14 cellular contexts compared by ENCODE assay signal in the genomic region with DNA sequence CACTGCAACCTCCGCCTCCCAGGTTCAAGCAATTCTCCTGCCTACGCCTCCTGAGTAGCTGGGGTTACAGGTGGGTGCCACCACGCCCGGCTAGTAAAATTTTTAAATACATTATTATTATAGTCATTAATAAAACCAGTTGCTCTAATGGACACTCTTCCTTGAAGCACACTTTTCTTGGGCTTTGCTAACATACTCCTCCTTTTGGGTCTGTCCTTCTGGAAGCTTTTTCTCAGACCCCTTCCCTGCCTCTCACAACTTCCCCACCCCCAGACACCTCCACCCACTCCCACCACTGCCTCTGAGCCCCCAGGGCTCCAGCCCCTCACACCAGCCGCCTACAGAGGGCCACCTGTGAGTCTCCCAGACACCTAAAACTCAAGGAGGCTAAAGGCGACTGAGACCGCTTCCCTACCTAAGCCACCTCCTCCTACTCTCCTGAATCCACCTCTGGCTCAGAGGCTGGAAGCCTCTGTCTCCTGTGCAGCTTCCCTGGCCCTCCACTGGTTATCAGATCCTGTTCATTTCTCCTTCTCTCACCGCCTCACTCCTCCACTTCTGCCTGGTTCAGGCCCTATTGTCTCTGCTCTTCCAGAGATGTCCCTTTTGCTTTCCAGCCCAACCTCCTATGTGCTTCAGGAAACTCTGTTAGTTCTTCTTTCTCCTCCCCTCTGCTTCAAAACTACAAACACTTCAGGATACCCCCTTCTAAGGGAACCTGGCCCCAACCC. TPM values are rescaled to one million over a fixed set of nuclear protein-coding genes. Genes with fewer than 3 reads are reported as not detected.
DNase-seq lines count a peak whose midpoint lies in the region; ATAC-seq, FAIRE-seq and TF ChIP-seq lines count a peak whose summit lies in the region.
"Had no signal": no experiment of that assay in that cellular context is flagged by ENCODE, and none has a peak within 500 bp of the region (broad histone marks: within the 10 kb centered on the region; RNA-seq: fewer than 3 reads in every experiment).

No MANE protein-coding gene starts in this region.

- DNase-seq in A549 (ENCODE audit: low read depth in 1 of 2, low spot score in 1 of 2) (no peak), endodermal cell (peak; percentile 71), progenitor cell of endocrine pancreas (ENCODE audit: low spot score, unreplicated experiment) (no peak), ovary (no peak), BE2C (no peak), NCI-H82 (lab: John Stamatoyannopoulos, UW) (no peak)
- DNase-seq in stimulated activated CD4-positive, alpha-beta T cell treated with anti-CD3 and anti-CD28 coated beads, Interleukin-1b, Interleukin-23, amount 100 ng/mL, for 48 hours: no peak
- DNase-seq: Calu3, NCI-H1930, nucleus accumbens, trophoblast cell had no signal

- H3K27ac Mint-ChIP-seq in IgD-negative memory B cell: no peak overlapping the region
- H3K27ac Mint-ChIP-seq in endodermal cell: no peak overlapping the region
- H3K27ac Mint-ChIP-seq in progenitor cell of endocrine pancreas: no peak overlapping the region

- no peak overlapping the region for H3K4me2 ChIP-seq in A549

- CTCF ChIA-PET in A549 (lab: Yijun Ruan, JAX): interaction anchor here (0.8 to 26.8 kb wide), 10 partner anchors 15 to 100 kb away, joined by 3 to 386 read pairs (median 35); a partner anchor contains a TSS

- TF ChIP-seq CTCF in A549 (IDR thresholded peaks at IDR 0.05): no peak
- TF ChIP-seq CTCF in endodermal cell (conservative IDR thresholded peaks at IDR 0.05): no peak
- TF ChIP-seq CTCF in progenitor cell of endocrine pancreas (IDR thresholded peaks at IDR 0.05; ENCODE audit: unreplicated experiment): no peak
- no peak for TF ChIP-seq CTCF in ovary (IDR thresholded peaks at IDR 0.05)
- no peak for TF ChIP-seq CTCF in BE2C (IDR thresholded peaks at IDR 0.05; ENCODE audit: low read depth, low read length)

- H3K4me3 ChIP-seq in A549: no peak overlapping the region
- H3K4me3 ChIP-seq in endodermal cell (ENCODE audit: low read length): no peak overlapping the region
- no peak overlapping the region for H3K4me3 ChIP-seq in ovary
- H3K4me3 ChIP-seq in BE2C (ENCODE audit: low read depth, low read length): no peak overlapping the region
- H3K4me3 ChIP-seq: skin epidermis had no signal

- H3K27me3 Mint-ChIP-seq in IgD-negative memory B cell: peaks cover 66% of the 10 kb centered on the region
- peaks cover 49% of the 10 kb centered on the region for H3K27me3 Mint-ChIP-seq in endodermal cell (ENCODE audit: insufficient read depth)
- peaks cover 34% of the 10 kb centered on the region for H3K27me3 Mint-ChIP-seq in progenitor cell of endocrine pancreas

- no peak for ATAC-seq in A549

- H3K36me3 Mint-ChIP-seq in IgD-negative memory B cell (no peaks in the 10 kb centered on the region), endodermal cell (ENCODE audit: low read depth) (no peaks in the 10 kb centered on the region), progenitor cell of endocrine pancreas (ENCODE audit: insufficient read depth) (no peaks in the 10 kb centered on the region)

- intact Hi-C loops in ovary (cut with DNase I): loop anchor here in 1 of 4 donors (10.0 kb wide), 1 partner anchor 62 kb away; no protein-coding TSS in a partner anchor

- H3K27me3 ChIP-seq in endodermal cell (ENCODE audit: control insufficient read depth, insufficient read depth, low read length, poor library complexity, severe bottlenecking) (peaks cover 15% of the 10 kb centered on the region), ovary (no peaks in the 10 kb centered on the region), BE2C (peaks cover 4% of the 10 kb centered on the region)

- no peaks in the 10 kb centered on the region for H3K36me3 ChIP-seq in endodermal cell (ENCODE audit: control insufficient read depth, insufficient read depth, low read length)
- no peaks in the 10 kb centered on the region for H3K36me3 ChIP-seq in ovary
- H3K36me3 ChIP-seq in BE2C: no peaks in the 10 kb centered on the region

- TF ChIP-seq POLR2A in A549 (IDR thresholded peaks at IDR 0.05; ENCODE audit: low read length) (no peak), ovary (IDR thresholded peaks at IDR 0.05) (no peak)

- no peak overlapping the region for H3K9ac ChIP-seq in endodermal cell (ENCODE audit: extremely low read depth, low read length, poor library complexity, severe bottlenecking)

- TF ChIP-seq EP300 in A549 (IDR thresholded peaks at IDR 0.05) (no peak), ovary (IDR thresholded peaks at IDR 0.05) (no peak)

- H3K4me3 Mint-ChIP-seq in IgD-negative memory B cell (peak overlapping the region in 3 of 4 donors; percentile 1 to 55 (median 16)), endodermal cell (no peak overlapping the region), progenitor cell of endocrine pancreas (ENCODE audit: low read depth) (peak overlapping the region; percentile 39)

- 94% methylated on average over 8 of the region's 8 CpGs for WGBS in A549 (ENCODE audit: missing lambda C conversion rate)
- WGBS in endodermal cell (ENCODE audit: insufficient coverage in 1 of 2, insufficient read length in 1 of 2), 2 experiments: 84 to 100% methylated on average over 1 to 6 of the region's 8 CpGs
- 95 to 96% (median 95%) methylated on average over 8 of the region's 8 CpGs for WGBS in ovary, 3 donors

- H3K4me1 Mint-ChIP-seq in IgD-negative memory B cell (peaks cover 16 to 21% (median 18%) of the 10 kb centered on the region in 3 donors), endodermal cell (peaks cover 48% of the 10 kb centered on the region), progenitor cell of endocrine pancreas (ENCODE audit: low read depth) (peaks cover 14% of the 10 kb centered on the region)

- H3K9me3 Mint-ChIP-seq in IgD-negative memory B cell: no peaks in the 10 kb centered on the region
- H3K9me3 Mint-ChIP-seq in endodermal cell: no peaks in the 10 kb centered on the region
- no peaks in the 10 kb centered on the region for H3K9me3 Mint-ChIP-seq in progenitor cell of endocrine pancreas (ENCODE audit: low read depth)

- FAIRE-seq in A549 (lab: Jason Lieb, UNC): no peak
- FAIRE-seq: keratinocyte had no signal

- POLR2A ChIA-PET in A549 (lab: Yijun Ruan, JAX): no interaction called here

- H3K9me3 ChIP-seq in A549 (no peaks in the 10 kb centered on the region), endodermal cell (ENCODE audit: control insufficient read depth, low read length) (no peaks in the 10 kb centered on the region), ovary (no peaks in the 10 kb centered on the region), BE2C (no peaks in the 10 kb centered on the region)

- H3K27ac ChIP-seq in A549: peak overlapping the region; percentile 7 to 100; a peak in 3 of 6 replicates
- H3K27ac ChIP-seq in endodermal cell (ENCODE audit: low read depth, low read length): no peak overlapping the region
- H3K27ac ChIP-seq in ovary: no peak overlapping the region
- H3K27ac ChIP-seq: skin epidermis had no signal

- H3K4me1 ChIP-seq in A549 (peaks cover 60% of the 10 kb centered on the region), endodermal cell (ENCODE audit: control insufficient read depth, insufficient read depth, low read length) (peaks cover 20% of the 10 kb centered on the region), ovary (ENCODE audit: insufficient read depth) (peaks cover 5% of the 10 kb centered on the region), BE2C (peaks cover 2% of the 10 kb centered on the region; the same call in 1 of the 2 replicates)

- no peak for TF ChIP-seq RAD21 in A549 (conservative IDR thresholded peaks at IDR 0.05 in 1 of 2, IDR thresholded peaks at IDR 0.05 in 1 of 2)

RNA-seq across cellular contexts. Expression of a gene that starts 2.1 kb away (rescaled TPM):
- polyA plus RNA-seq in A549 (2011; rRNA removed): 44.3 and 54.8 TPM in 2 replicates
- polyA plus RNA-seq in A549 (2012; cell fraction: cytosol; rRNA removed): 47.9 and 48.0 TPM in 2 replicates
- 222 and 260 TPM in 2 replicates for polyA plus RNA-seq in A549 (2012; cell fraction: nucleus; rRNA removed)
- polyA plus RNA-seq in A549 (2017; fragmentation: RNase III; extraction: RNeasy Plus Mini Kit Qiagen cat#74134 plus additional on column Dnase treatment): 70.7 to 103 TPM (median 90.6 TPM) in 3 replicates
- polyA minus RNA-seq in A549 (2011; rRNA and poly(A)+ RNA removed): 20.1 and 41.6 TPM in 2 replicates
- not detected for polyA plus RNA-seq in IgD-negative memory B cell
- total RNA-seq in endodermal cell: 10 to 100 TPM; 11.0 to 18.7 TPM
- polyA plus RNA-seq in endodermal cell (2013, experiment 1 of 2): 43.5 TPM
- 39.6 TPM for polyA plus RNA-seq in endodermal cell (2013, experiment 2 of 2)
- 29.2 and 30.8 TPM in 2 replicates for total RNA-seq in progenitor cell of endocrine pancreas
- total RNA-seq in ovary: 10 to 100 TPM in 6 of 7 donors, 1 to 10 TPM in 1; 6.7 to 30.2 (median 22.9) TPM
- polyA plus RNA-seq in ovary: 10 to 100 TPM; 14.2 to 18.6 TPM
- 19.9 TPM for polyA plus RNA-seq in BE2C (2012; ENCODE audit: insufficient read depth, insufficient read length, low read depth)

RNA-seq across cellular contexts. Expression of a gene that starts 30.8 kb away (rescaled TPM):
- polyA plus RNA-seq in A549 (2011; rRNA removed) (57.7 and 63.8 TPM in 2 replicates), A549 (2017; fragmentation: RNase III; extraction: RNeasy Plus Mini Kit Qiagen cat#74134 plus additional on column Dnase treatment) (48.1 to 55.5 TPM (median 50.3 TPM) in 3 replicates), IgD-negative memory B cell (38.3 TPM), ovary (10 to 100 TPM; 31.6 to 70.2 TPM)
- 19.9 and 25.2 TPM in 2 replicates for polyA plus RNA-seq in A549 (2012; cell fraction: cytosol; rRNA removed)
- 12.5 and 13.7 TPM in 2 replicates for polyA plus RNA-seq in A549 (2012; cell fraction: nucleus; rRNA removed)
- polyA minus RNA-seq in A549 (2011; rRNA and poly(A)+ RNA removed): 83.1 and 90.7 TPM in 2 replicates
- total RNA-seq in endodermal cell (10 to 100 TPM; 50.3 to 59.3 TPM), progenitor cell of endocrine pancreas (103 and 110 TPM in 2 replicates), ovary (10 to 100 TPM; 58.6 to 83.5 (median 72.4) TPM)
- 143 TPM for polyA plus RNA-seq in endodermal cell (2013, experiment 1 of 2)
- 140 TPM for polyA plus RNA-seq in endodermal cell (2013, experiment 2 of 2)
- polyA plus RNA-seq in BE2C (2012; ENCODE audit: insufficient read depth, insufficient read length, low read depth): 58.5 TPM

RNA-seq across cellular contexts. Expression of a gene that starts 49.8 kb away (rescaled TPM):
- polyA plus RNA-seq in A549 (2011; rRNA removed) (332 and 490 TPM in 2 replicates), A549 (2017; fragmentation: RNase III; extraction: RNeasy Plus Mini Kit Qiagen cat#74134 plus additional on column Dnase treatment) (364 to 399 TPM (median 368 TPM) in 3 replicates), IgD-negative memory B cell (57.3 TPM), ovary (100 to 1,000 TPM in 1 of 2 donors, 10 to 100 TPM in 1; 77.8 to 157 TPM)
- polyA plus RNA-seq in A549 (2012; cell fraction: cytosol; rRNA removed): 272 and 316 TPM in 2 replicates
- 597 and 706 TPM in 2 replicates for polyA plus RNA-seq in A549 (2012; cell fraction: nucleus; rRNA removed)
- 330 and 342 TPM in 2 replicates for polyA minus RNA-seq in A549 (2011; rRNA and poly(A)+ RNA removed)
- total RNA-seq in endodermal cell (100 to 1,000 TPM; 339 to 361 TPM), progenitor cell of endocrine pancreas (319 and 326 TPM in 2 replicates), ovary (100 to 1,000 TPM in 6 of 7 donors, 10 to 100 TPM in 1; 89.8 to 184 (median 159) TPM)
- polyA plus RNA-seq in endodermal cell (2013, experiment 1 of 2): 250 TPM
- 209 TPM for polyA plus RNA-seq in endodermal cell (2013, experiment 2 of 2)
- 266 TPM for polyA plus RNA-seq in BE2C (2012; ENCODE audit: insufficient read depth, insufficient read length, low read depth)

Comparison
In these comparisons a context has a peak if more than half of its experiments do, and no peak if none do; other contexts are left out.
1. H3K27ac ChIP-seq: peak in A549 (2 of 2); none in endodermal cell (single experiment) and ovary (0 of 2).